ENCODE assay signal across 8 cellular contexts in the genomic region with DNA sequence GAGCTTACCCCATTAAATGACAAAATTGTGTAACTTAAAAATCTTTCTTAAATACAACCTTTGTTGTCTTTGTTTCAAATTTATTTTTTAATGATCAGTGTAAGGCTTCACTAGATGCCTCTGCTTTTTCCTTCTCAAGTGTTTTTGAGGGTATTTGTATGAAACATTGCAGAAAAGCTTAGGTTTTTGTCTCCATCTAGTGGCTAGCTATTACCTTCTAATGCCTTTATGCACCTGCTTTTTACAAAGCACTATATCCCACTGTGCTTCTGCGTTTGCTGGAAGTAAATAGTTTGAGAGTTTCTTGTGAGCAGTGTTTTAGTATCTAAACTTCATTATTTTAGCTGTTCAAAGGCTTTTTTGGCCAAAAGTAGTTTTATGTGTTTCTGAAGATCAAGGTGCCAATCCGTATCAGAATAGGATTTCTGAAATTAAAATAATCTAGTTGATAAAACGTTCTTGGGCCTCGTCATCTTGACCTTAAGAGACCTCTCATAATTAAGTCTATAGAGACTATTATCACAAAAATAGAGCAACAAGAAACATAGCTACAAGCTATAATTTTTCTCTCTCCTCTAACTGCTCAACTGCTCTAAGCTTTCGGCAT. TPM values are rescaled to one million over a fixed set of nuclear protein-coding genes. Genes with fewer than 3 reads are reported as not detected.
DNase-seq lines count a peak whose midpoint lies in the region; ATAC-seq, FAIRE-seq and TF ChIP-seq lines count a peak whose summit lies in the region.

No MANE protein-coding gene starts in this region.

- H3K4me1 ChIP-seq in kidney (ENCODE audit: control insufficient read depth in 1 of 2, insufficient read depth in 1 of 2, low read depth in 1 of 2, low read length in 2 of 2): no peaks in the 10 kb centered on the region

- H3K36me3 Mint-ChIP-seq in type B pancreatic cell: peaks cover 12% of the 10 kb centered on the region

- no peak overlapping the region for H3K9ac ChIP-seq in kidney (ENCODE audit: low read length in 2 of 2)

- H3K9me3 ChIP-seq in kidney (ENCODE audit: control insufficient read depth in 1 of 2, low read length in 2 of 2): peaks cover 0 to 6% of the 10 kb centered on the region in 2 donors

- intact Hi-C loops in kidney (cut with DNase I): loop anchor here (5.0 kb wide), 1 partner anchor 157 kb away; no protein-coding TSS in a partner anchor

- H3K27ac Mint-ChIP-seq in type B pancreatic cell: no peak overlapping the region

- DNase-seq in D721Med (ENCODE audit: insufficient read length, low spot score) (no peak), NCI-H460 (ENCODE audit: extremely low read depth, low read depth) (peak; percentile 58), brain pericyte (ENCODE audit: low read depth, low spot score) (peak; percentile 30), kidney (no peak), type B pancreatic cell (ENCODE audit: extremely low spot score, unreplicated experiment) (no peak), islet precursor cell (no peak)

- H3K9me3 Mint-ChIP-seq in type B pancreatic cell: peaks cover 5% of the 10 kb centered on the region

- ATAC-seq in HG02885 (IDR thresholded peaks at IDR 0.05; ENCODE audit: poor library complexity, unreplicated experiment) (peak; percentile 43), GM19324 (IDR thresholded peaks at IDR 0.05; ENCODE audit: low FRiP score, unreplicated experiment) (no peak)

- H3K4me3 Mint-ChIP-seq in type B pancreatic cell: no peak overlapping the region

- H3K27me3 Mint-ChIP-seq in type B pancreatic cell: no peaks in the 10 kb centered on the region

- TF ChIP-seq CTCF in D721Med (IDR thresholded peaks at IDR 0.05; ENCODE audit: insufficient read depth, missing control alignments) (peak; percentile 67), kidney (IDR thresholded peaks at IDR 0.05; ENCODE audit: borderline replicate concordance, extremely low read depth, insufficient read depth) (peak; percentile 72), type B pancreatic cell (conservative IDR thresholded peaks at IDR 0.05) (peak; percentile 81)

- peaks cover 9 to 17% of the 10 kb centered on the region in 2 donors for H3K36me3 ChIP-seq in kidney (ENCODE audit: control insufficient read depth in 1 of 2, insufficient read depth in 2 of 2, low read length in 2 of 2)

- H3K4me1 Mint-ChIP-seq in type B pancreatic cell (ENCODE audit: unreplicated experiment): no peaks in the 10 kb centered on the region

- H3K27ac ChIP-seq in kidney (ENCODE audit: low read depth in 2 of 2, low read length in 2 of 2): no peak overlapping the region

- H3K4me3 ChIP-seq in kidney (ENCODE audit: low read length in 2 of 2): no peak overlapping the region

- FAIRE-seq in D721Med (lab: Jason Lieb, UNC) (peak; percentile 80), kidney (lab: Jason Lieb, UNC) (peak; percentile 93)

RNA-seq across cellular contexts. Expression of a gene that starts 47.0 kb away (rescaled TPM):
- 49.7 and 49.8 TPM in 2 replicates for total RNA-seq in NCI-H460 (2014; rRNA removed; shearing (Covaris generic))
- 31.2 and 33.5 TPM in 2 replicates for polyA plus RNA-seq in NCI-H460 (2014; cell fraction: nucleus; rRNA removed)
- total RNA-seq in kidney (35.8 TPM), type B pancreatic cell (ENCODE audit: low replicate concordance) (45.3 and 46.1 TPM in 2 replicates)
- polyA plus RNA-seq in kidney (ENCODE audit: insufficient read depth, low read depth, low replicate concordance): 29.8 TPM

RNA-seq across cellular contexts. Expression of a gene that starts 56.2 kb away (rescaled TPM):
- total RNA-seq in NCI-H460 (2014; rRNA removed; shearing (Covaris generic)): not detected in 2 replicates
- polyA plus RNA-seq in NCI-H460 (2014; cell fraction: nucleus; rRNA removed): not detected in 2 replicates
- total RNA-seq in kidney (11.0 TPM), type B pancreatic cell (ENCODE audit: low replicate concordance) (1.7 and 5.0 TPM in 2 replicates)
- polyA plus RNA-seq in kidney (ENCODE audit: insufficient read depth, low read depth, low replicate concordance): 22.2 TPM

Comparison
In these comparisons a context has a peak if more than half of its experiments do, and no peak if none do; other contexts are left out.
1. DNase-seq: peak in NCI-H460 (single experiment) and brain pericyte (single experiment); none in D721Med (single experiment), kidney (single experiment), type B pancreatic cell (single experiment) and islet precursor cell (single experiment).
2. Peak in every context shown above with its lines, with median percentiles within 50 percentile points of each other: CTCF ChIP-seq.